In the genomic region with DNA sequence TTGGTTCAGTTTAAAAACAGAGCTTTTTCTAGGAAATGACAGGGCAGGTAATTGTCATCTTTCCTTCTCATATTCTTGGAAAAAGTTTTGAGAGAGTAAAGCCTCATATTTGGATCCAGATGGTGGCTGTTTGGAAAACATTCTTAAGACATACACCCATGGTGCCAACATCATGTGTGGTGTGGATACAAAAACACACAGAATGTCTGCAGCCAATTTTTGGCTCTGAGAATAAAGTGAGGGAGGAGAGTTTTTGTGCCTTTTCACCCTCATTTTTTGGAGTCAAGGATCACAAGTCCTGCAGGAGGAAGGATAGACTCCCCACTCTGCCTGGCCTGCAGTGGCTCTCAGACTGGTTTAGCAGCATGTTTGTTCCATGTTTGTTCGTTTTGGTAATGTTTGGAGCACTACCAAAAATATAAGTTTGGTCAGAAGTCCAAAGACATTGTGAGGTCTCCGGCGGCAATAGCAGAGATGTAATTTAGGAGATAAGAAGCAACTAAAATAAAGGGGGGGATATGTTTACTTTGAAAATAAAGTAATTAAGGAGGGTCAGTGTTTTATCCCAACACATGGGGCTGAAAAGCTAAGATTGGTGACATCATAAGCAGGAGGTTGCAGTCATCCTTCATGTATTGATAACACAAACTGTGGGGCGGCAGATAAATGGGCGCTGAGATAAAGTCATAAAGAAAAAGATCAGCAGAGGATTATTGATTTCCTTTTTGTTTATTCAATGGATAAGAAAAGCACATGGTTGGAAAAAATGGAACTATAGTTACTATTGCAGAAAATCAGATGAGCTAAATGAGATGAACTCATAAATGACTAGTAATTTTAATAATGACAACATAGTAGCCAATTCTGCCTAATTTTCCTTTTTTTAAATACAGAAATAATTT, we compare ENCODE assay signal across 1 cellular context.
TF ChIP-seq lines count a peak whose summit lies in the region.

No MANE protein-coding gene starts in this region.

TF ChIP-seq in H1, 55 proteins besides CTCF, POLR2A, EP300 and RAD21:
- TF ChIP-seq TBP (IDR thresholded peaks at IDR 0.05; ENCODE audit: low read depth, low read length) (no peak), YY1 (IDR thresholded peaks at IDR 0.05; ENCODE audit: low read depth, low read length) (no peak), GABPA (IDR thresholded peaks at IDR 0.05; ENCODE audit: borderline replicate concordance, insufficient read depth, low read length) (no peak), POU5F1 (IDR thresholded peaks at IDR 0.05; ENCODE audit: low read depth, low read length) (no peak), ATF3 (IDR thresholded peaks at IDR 0.05; ENCODE audit: insufficient read depth, low read depth, low read length) (no peak)
TF ChIP-seq in H1: peak in this region for 0.
